ENCODE assay signal across 8 cellular contexts in the genomic region with DNA sequence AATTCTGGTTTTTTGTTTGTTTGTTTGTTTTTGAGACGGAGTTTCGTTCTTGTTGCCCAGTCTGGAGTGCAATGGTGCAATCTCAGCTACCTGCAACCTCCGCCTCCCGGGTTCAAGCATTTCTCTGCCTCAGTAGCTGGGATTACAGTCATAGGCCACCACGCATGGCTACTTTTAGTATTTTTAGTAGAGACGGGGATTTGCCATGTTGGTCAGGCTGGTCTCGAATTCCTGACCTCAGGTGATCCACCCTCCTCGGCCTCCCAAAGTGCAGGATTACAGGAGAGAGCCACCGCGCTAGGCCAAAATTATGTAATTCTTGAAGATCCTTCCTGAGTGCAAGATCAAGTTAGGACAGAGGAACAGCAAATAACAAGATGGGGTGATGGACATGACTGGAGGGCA. TPM values are rescaled to one million over a fixed set of nuclear protein-coding genes. Genes with fewer than 3 reads are reported as not detected.
DNase-seq lines count a peak whose midpoint lies in the region; ATAC-seq and TF ChIP-seq lines count a peak whose summit lies in the region.

No MANE protein-coding gene starts in this region.

- DNase-seq in activated naive CD4-positive, alpha-beta T cell (lab: John Stamatoyannopoulos, UW): no peak
- DNase-seq in astrocyte of the cerebellum (ENCODE audit: low read depth) (no peak), lower lobe of right lung (no peak), upper lobe of left lung (no peak), NCI-H226 (no peak), NCI-H2107 treated with DMSO at 0.1 percent for 48 hours (lab: John Stamatoyannopoulos, UW; ENCODE audit: unreplicated experiment) (no peak), NCI-H1436 (lab: John Stamatoyannopoulos, UW) (no peak)

- TF ChIP-seq POLR2A in upper lobe of left lung (IDR thresholded peaks at IDR 0.05): no peak

- peak overlapping the region; percentile 97 for H3K4me3 Mint-ChIP-seq in activated naive CD4-positive, alpha-beta T cell treated with anti-CD3 and anti-CD28 coated beads, Interleukin-2, amount 50 U/mL, for 24 hours

- peaks cover 13% of the 10 kb centered on the region for H3K36me3 Mint-ChIP-seq in activated naive CD4-positive, alpha-beta T cell treated with anti-CD3 and anti-CD28 coated beads, Interleukin-2, amount 50 U/mL, for 24 hours

- H3K27ac ChIP-seq in lower lobe of right lung (peak overlapping the region; percentile 96), upper lobe of left lung (peak overlapping the region; percentile 92 to 97 (median 94))

- intact Hi-C loops in lower lobe of right lung (cut with DNase I): no loop called here

- TF ChIP-seq CTCF in astrocyte of the cerebellum (IDR thresholded peaks at IDR 0.05; ENCODE audit: low read depth, low read length, missing control alignments) (no peak), lower lobe of right lung (IDR thresholded peaks at IDR 0.05) (no peak), upper lobe of left lung (IDR thresholded peaks at IDR 0.05) (no peak)

- H3K27me3 Mint-ChIP-seq in activated naive CD4-positive, alpha-beta T cell treated with anti-CD3 and anti-CD28 coated beads, Interleukin-2, amount 50 U/mL, for 24 hours: no peaks in the 10 kb centered on the region

- peaks cover 5% of the 10 kb centered on the region for H3K4me1 ChIP-seq in lower lobe of right lung
- peaks cover 0 to 14% (median 8%) of the 10 kb centered on the region in 4 donors for H3K4me1 ChIP-seq in upper lobe of left lung

- TF ChIP-seq EP300 in upper lobe of left lung (IDR thresholded peaks at IDR 0.05): no peak

- ATAC-seq in lower lobe of right lung (peak in 1 of 2 donors; percentile 41), upper lobe of left lung (ENCODE audit: low FRiP score in 2 of 2) (peak in 1 of 2 donors; percentile 34)

- peak overlapping the region; percentile 63 for H3K4me3 ChIP-seq in astrocyte of the cerebellum (ENCODE audit: low read depth, low read length)
- H3K4me3 ChIP-seq in lower lobe of right lung: peak overlapping the region; percentile 85
- peak overlapping the region; percentile 80 to 90 (median 82) for H3K4me3 ChIP-seq in upper lobe of left lung

- H3K27me3 ChIP-seq in lower lobe of right lung (ENCODE audit: low read depth): no peaks in the 10 kb centered on the region
- no peaks in the 10 kb centered on the region for H3K27me3 ChIP-seq in upper lobe of left lung

- peak overlapping the region; percentile 99 for H3K27ac Mint-ChIP-seq in activated naive CD4-positive, alpha-beta T cell treated with anti-CD3 and anti-CD28 coated beads, Interleukin-2, amount 50 U/mL, for 24 hours

- H3K9me3 Mint-ChIP-seq in activated naive CD4-positive, alpha-beta T cell treated with anti-CD3 and anti-CD28 coated beads, Interleukin-2, amount 50 U/mL, for 24 hours: no peaks in the 10 kb centered on the region

- H3K36me3 ChIP-seq in lower lobe of right lung (peaks cover 15% of the 10 kb centered on the region), upper lobe of left lung (peaks cover 0 to 7% (median 0%) of the 10 kb centered on the region in 4 donors)

- WGBS in upper lobe of left lung, 2 donors: 21 to 27% methylated on average over 9 to 10 of the region's 10 CpGs

- peaks cover 58% of the 10 kb centered on the region for H3K4me1 Mint-ChIP-seq in activated naive CD4-positive, alpha-beta T cell treated with anti-CD3 and anti-CD28 coated beads, Interleukin-2, amount 50 U/mL, for 24 hours

- no peaks in the 10 kb centered on the region for H3K9me3 ChIP-seq in lower lobe of right lung
- no peaks in the 10 kb centered on the region for H3K9me3 ChIP-seq in upper lobe of left lung

- in situ Hi-C loops in astrocyte of the cerebellum (cut with HindIII; ENCODE audit: low sequenced_read_pairs): no loop called here

RNA-seq across cellular contexts. Expression of gene ZNF33B, which starts 0.7 kb away (rescaled TPM):
- 33.5 TPM for total RNA-seq in lower lobe of right lung
- 10 to 100 TPM; 20.2 to 51.3 (median 32.0) TPM for total RNA-seq in upper lobe of left lung
